In the genomic region with DNA sequence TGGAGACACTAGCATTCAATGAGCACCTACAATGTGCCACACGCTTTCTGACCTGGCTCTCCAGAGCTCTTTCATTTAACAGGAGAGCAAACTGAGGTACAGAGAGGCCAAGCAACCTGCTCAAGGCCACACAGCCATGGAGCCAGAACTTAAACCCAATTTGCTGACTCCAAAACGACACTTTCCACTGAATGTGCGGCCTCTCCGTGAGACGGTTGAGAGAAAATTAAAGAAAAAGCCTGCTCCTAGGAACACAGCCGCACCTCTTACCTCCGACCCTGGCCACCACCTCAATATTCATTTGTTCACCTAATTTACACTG, we compare ENCODE assay signal across 16 cellular contexts. TPM values are rescaled to one million over a fixed set of nuclear protein-coding genes. Genes with fewer than 3 reads are reported as not detected.
DNase-seq lines count a peak whose midpoint lies in the region; ATAC-seq and TF ChIP-seq lines count a peak whose summit lies in the region.
"Had no signal": no experiment of that assay in that cellular context is flagged by ENCODE, and none has a peak within 500 bp of the region (broad histone marks: within the 10 kb centered on the region; RNA-seq: fewer than 3 reads in every experiment).

No MANE protein-coding gene starts in this region.

- H3K9me3 Mint-ChIP-seq in endothelial cell (ENCODE audit: unreplicated experiment) (no peaks in the 10 kb centered on the region), mesothelial cell of epicardium (no peaks in the 10 kb centered on the region)
- H3K9me3 Mint-ChIP-seq in activated naive CD8-positive, alpha-beta T cell treated with anti-CD3 and anti-CD28 coated beads for 36 hours: no peaks in the 10 kb centered on the region
- H3K9me3 Mint-ChIP-seq: activated T-helper 17 cell treated with anti-CD3 and anti-CD28 coated beads, Interleukin-2, amount 50 U/mL, for 72 hours had no signal

- peaks cover 13% of the 10 kb centered on the region for H3K4me1 Mint-ChIP-seq in T-helper 17 cell
- peaks cover 89% of the 10 kb centered on the region for H3K4me1 Mint-ChIP-seq in endothelial cell (ENCODE audit: unreplicated experiment)
- peaks cover 81% of the 10 kb centered on the region for H3K4me1 Mint-ChIP-seq in mesothelial cell of epicardium
- no peaks in the 10 kb centered on the region for H3K4me1 Mint-ChIP-seq in activated naive CD8-positive, alpha-beta T cell treated with anti-CD3 and anti-CD28 coated beads for 36 hours
- H3K4me1 Mint-ChIP-seq: activated T-helper 17 cell treated with anti-CD3 and anti-CD28 coated beads, Interleukin-2, amount 50 U/mL, for 72 hours had no signal

- H3K27me3 Mint-ChIP-seq in T-helper 17 cell (peaks cover 6% of the 10 kb centered on the region), endothelial cell (ENCODE audit: unreplicated experiment) (peaks cover 27% of the 10 kb centered on the region), mesothelial cell of epicardium (ENCODE audit: low read depth) (no peaks in the 10 kb centered on the region)
- peaks cover 7% of the 10 kb centered on the region for H3K27me3 Mint-ChIP-seq in activated naive CD8-positive, alpha-beta T cell treated with anti-CD3 and anti-CD28 coated beads for 36 hours

- no peak for TF ChIP-seq POLR2A in suprapubic skin (IDR thresholded peaks at IDR 0.05)

- no peak for TF ChIP-seq CTCF in endothelial cell (IDR thresholded peaks at IDR 0.05; ENCODE audit: unreplicated experiment)
- no peak for TF ChIP-seq CTCF in mesothelial cell of epicardium (IDR thresholded peaks at IDR 0.05; ENCODE audit: unreplicated experiment)
- TF ChIP-seq CTCF in suprapubic skin (IDR thresholded peaks at IDR 0.05): no peak
- no peak for TF ChIP-seq CTCF in BE2C (IDR thresholded peaks at IDR 0.05; ENCODE audit: low read depth, low read length)

- WGBS in suprapubic skin: 93% methylated on average over 7 of the region's 7 CpGs

- no peak for TF ChIP-seq EP300 in suprapubic skin (IDR thresholded peaks at IDR 0.05)

- no peak overlapping the region for H3K4me3 ChIP-seq in suprapubic skin
- no peak overlapping the region for H3K4me3 ChIP-seq in BE2C (ENCODE audit: low read depth, low read length)

- ATAC-seq in T-helper 17 cell: no peak
- no peak for ATAC-seq in GM19023 (IDR thresholded peaks at IDR 0.05; ENCODE audit: unreplicated experiment)
- ATAC-seq: activated T-helper 17 cell treated with anti-CD3 and anti-CD28 coated beads, Interleukin-2, amount 50 U/mL, for 72 hours had no signal

- H3K27ac ChIP-seq in suprapubic skin: peak overlapping the region; percentile 88

- H3K36me3 Mint-ChIP-seq in T-helper 17 cell (ENCODE audit: low read depth) (no peaks in the 10 kb centered on the region), endothelial cell (ENCODE audit: low read depth, unreplicated experiment) (peaks cover 17% of the 10 kb centered on the region), mesothelial cell of epicardium (no peaks in the 10 kb centered on the region)
- H3K36me3 Mint-ChIP-seq in activated naive CD8-positive, alpha-beta T cell treated with anti-CD3 and anti-CD28 coated beads for 36 hours: no peaks in the 10 kb centered on the region

- H3K4me1 ChIP-seq in suprapubic skin (peaks cover 100% of the 10 kb centered on the region), BE2C (peaks cover 27% of the 10 kb centered on the region)

- DNase-seq in T-helper 17 cell (no peak), endothelial cell (ENCODE audit: low spot score) (no peak), mesothelial cell of epicardium (ENCODE audit: low spot score in 2 of 2, unreplicated experiment in 2 of 2) (no peak), suprapubic skin (ENCODE audit: low spot score in 2 of 2) (no peak), BE2C (no peak), NCI-H2107 (lab: John Stamatoyannopoulos, UW) (no peak)
- DNase-seq in activated naive CD8-positive, alpha-beta T cell treated with anti-CD3 and anti-CD28 coated beads for 36 hours: no peak
- DNase-seq: activated CD8-positive, alpha-beta memory T cell treated with anti-CD3 and anti-CD28 coated beads for 24 hours; amygdala; GF-D8; islet precursor cell; NCI-H1694; NCI-H345 had no signal

- H3K9me3 ChIP-seq in T-helper 17 cell (ENCODE audit: control insufficient read depth, low read length, poor library complexity, severe bottlenecking) (no peaks in the 10 kb centered on the region), suprapubic skin (no peaks in the 10 kb centered on the region), BE2C (no peaks in the 10 kb centered on the region)

- H3K27ac Mint-ChIP-seq in T-helper 17 cell (no peak overlapping the region), endothelial cell (ENCODE audit: unreplicated experiment) (peak overlapping the region; percentile 86), mesothelial cell of epicardium (peak overlapping the region; percentile 85)
- no peak overlapping the region for H3K27ac Mint-ChIP-seq in activated naive CD8-positive, alpha-beta T cell treated with anti-CD3 and anti-CD28 coated beads for 36 hours
- H3K27ac Mint-ChIP-seq: activated T-helper 17 cell treated with anti-CD3 and anti-CD28 coated beads, Interleukin-2, amount 50 U/mL, for 72 hours had no signal

- H3K4me3 Mint-ChIP-seq in T-helper 17 cell (peak overlapping the region; percentile 47), endothelial cell (ENCODE audit: unreplicated experiment) (peak overlapping the region; percentile 79), mesothelial cell of epicardium (no peak overlapping the region)
- H3K4me3 Mint-ChIP-seq in activated naive CD8-positive, alpha-beta T cell treated with anti-CD3 and anti-CD28 coated beads for 36 hours: no peak overlapping the region
- H3K4me3 Mint-ChIP-seq: activated T-helper 17 cell treated with anti-CD3 and anti-CD28 coated beads, Interleukin-2, amount 50 U/mL, for 72 hours had no signal

- no peaks in the 10 kb centered on the region for H3K36me3 ChIP-seq in suprapubic skin
- no peaks in the 10 kb centered on the region for H3K36me3 ChIP-seq in BE2C

- no peaks in the 10 kb centered on the region for H3K27me3 ChIP-seq in suprapubic skin
- H3K27me3 ChIP-seq in BE2C: no peaks in the 10 kb centered on the region

RNA-seq across cellular contexts. Expression of a gene that starts 42.8 kb away (rescaled TPM):
- total RNA-seq in T-helper 17 cell: 1 to 10 TPM; 1.1 to 1.3 TPM
- 60.0 TPM for total RNA-seq in endothelial cell (ENCODE audit: unreplicated experiment)
- 31.8 to 34.0 TPM (median 33.2 TPM) in 3 replicates for total RNA-seq in mesothelial cell of epicardium
- total RNA-seq in suprapubic skin: 10 to 100 TPM in 2 of 4 donors, 1 to 10 TPM in 2; 8.9 to 17.3 (median 12.8) TPM
- 5.6 TPM for polyA plus RNA-seq in BE2C (2012; ENCODE audit: insufficient read depth, insufficient read length, low read depth)
- total RNA-seq in activated naive CD8-positive, alpha-beta T cell treated with anti-CD3 and anti-CD28 coated beads for 36 hours: under 1 TPM; 0.78 to 0.80 TPM
- total RNA-seq: HT-29 had no signal

RNA-seq across cellular contexts. Expression of a gene that starts 55.3 kb away (rescaled TPM):
- total RNA-seq in T-helper 17 cell: 10 to 100 TPM; 59.4 to 82.3 TPM
- 21.9 TPM for total RNA-seq in endothelial cell (ENCODE audit: unreplicated experiment)
- 35.1 to 37.3 TPM (median 36.3 TPM) in 3 replicates for total RNA-seq in mesothelial cell of epicardium
- total RNA-seq in suprapubic skin: 10 to 100 TPM; 41.0 to 92.8 (median 71.1) TPM
- 90.4 TPM for polyA plus RNA-seq in BE2C (2012; ENCODE audit: insufficient read depth, insufficient read length, low read depth)
- 100 to 1,000 TPM; 163 to 176 TPM for total RNA-seq in activated naive CD8-positive, alpha-beta T cell treated with anti-CD3 and anti-CD28 coated beads for 36 hours

Comparison
In these comparisons a context has a peak if more than half of its experiments do, and no peak if none do; other contexts are left out.
1. H3K27ac Mint-ChIP-seq: peak in endothelial cell (single experiment) and mesothelial cell of epicardium (single experiment); none in T-helper 17 cell (single experiment) and activated naive CD8-positive, alpha-beta T cell treated with anti-CD3 and anti-CD28 coated beads for 36 hours (single experiment).
2. H3K4me3 Mint-ChIP-seq: peak in T-helper 17 cell (single experiment) and endothelial cell (single experiment); none in mesothelial cell of epicardium (single experiment) and activated naive CD8-positive, alpha-beta T cell treated with anti-CD3 and anti-CD28 coated beads for 36 hours (single experiment).
3. RNA of a gene that starts 42.8 kb away (total RNA-seq): 60.0 TPM in endothelial cell (single experiment), 31.8 to 34.0 TPM in mesothelial cell of epicardium and 8.9 to 17.3 TPM in suprapubic skin; 1.1 to 1.3 TPM in T-helper 17 cell and 0.78 to 0.80 TPM in activated naive CD8-positive, alpha-beta T cell treated with anti-CD3 and anti-CD28 coated beads for 36 hours; every median in the first group is over 4 times any median in the second.